ENCODE assay signal across 8 cellular contexts in the genomic region with DNA sequence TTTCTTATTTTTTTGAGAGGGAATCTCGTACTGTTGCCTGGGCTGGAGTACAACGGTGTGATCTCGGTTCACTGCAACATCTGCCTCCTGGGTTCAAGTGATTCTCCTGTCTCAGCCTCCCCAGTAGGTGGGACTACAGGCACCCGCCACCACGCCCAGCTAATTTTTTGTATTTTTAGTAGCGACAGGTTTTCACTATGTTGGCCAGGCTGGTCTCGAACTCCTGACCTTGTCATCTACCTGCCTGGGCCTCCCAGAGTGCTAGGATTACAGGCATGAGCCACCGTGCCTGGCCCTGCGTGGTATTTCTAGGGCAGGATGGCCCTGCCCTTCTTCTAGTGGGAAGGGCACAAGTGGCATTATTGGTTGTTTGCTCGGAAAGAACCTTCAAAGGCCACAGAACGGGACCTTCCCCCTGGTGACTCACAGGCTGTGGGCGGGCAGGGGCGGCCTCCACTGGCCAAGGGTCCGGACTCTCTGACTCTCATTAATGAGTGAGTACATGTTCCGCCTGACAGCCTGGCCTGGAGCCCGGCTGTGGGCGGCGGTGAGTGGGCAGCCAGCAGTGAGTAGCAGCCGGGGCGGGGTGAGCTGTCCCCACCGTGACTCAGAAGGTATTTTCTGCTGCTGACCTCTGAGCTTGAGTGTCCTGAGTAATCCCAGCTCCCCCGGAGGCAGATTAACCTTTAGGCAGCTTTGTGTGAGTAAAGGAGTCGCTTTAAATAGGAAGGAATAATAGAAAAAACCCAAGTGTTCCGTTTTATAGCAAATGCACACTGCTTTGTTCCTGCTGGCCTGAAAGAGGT. TPM values are rescaled to one million over a fixed set of nuclear protein-coding genes. Genes with fewer than 3 reads are reported as not detected.
DNase-seq lines count a peak whose midpoint lies in the region.

No MANE protein-coding gene starts in this region.

- H3K4me3 ChIP-seq in H7 (ENCODE audit: insufficient read depth, low read depth, low read length) = no peak overlapping the region

- DNase-seq in GM04504 (ENCODE audit: low read depth) (peak; percentile 98), H7 (peak; percentile 49), NAMALWA (ENCODE audit: low spot score) (peak; percentile 43), mesenteric fat pad (ENCODE audit: low spot score) (peak; percentile 98), NCI-H1694 treated with DMSO at 0.1 percent for 48 hours (lab: John Stamatoyannopoulos, UW) (no peak)
- peak; percentile 71 to 76 for DNase-seq in activated CD4-positive, alpha-beta T cell treated with anti-CD3 and anti-CD28 coated beads, Interleukin-2, amount 50 U/mL, for 4 hours
- DNase-seq in effector CD4-positive, alpha-beta T cell = peak; percentile 28
- peak; percentile 76 to 79 for DNase-seq in stimulated activated CD8-positive, alpha-beta memory T cell treated with anti-CD3 and anti-CD28 coated beads, Interleukin-15, amount 100 ng/mL, for 4 hours (ENCODE audit: low read depth in 2 of 2)

- no peaks in the 10 kb centered on the region for H3K36me3 ChIP-seq in H7 (replicated peaks; ENCODE audit: control insufficient read depth, insufficient read depth, low read length)

- no peaks in the 10 kb centered on the region for H3K27me3 ChIP-seq in H7 (ENCODE audit: control insufficient read depth, insufficient read depth, low read length)

RNA-seq across cellular contexts. Expression of a gene that starts 5.1 kb away (rescaled TPM):
- 13.3 and 18.0 TPM in 2 replicates for total RNA-seq in H7 (2014; rRNA removed; shearing (Covaris generic))
- 34.0 TPM for total RNA-seq in mesenteric fat pad

RNA-seq across cellular contexts. Expression of a gene that starts 17.5 kb away (rescaled TPM):
- total RNA-seq in H7 (2014; rRNA removed; shearing (Covaris generic)) = 175 and 177 TPM in 2 replicates
- 127 TPM for total RNA-seq in mesenteric fat pad
